16 cellular contexts compared by ENCODE assay signal in the genomic region with DNA sequence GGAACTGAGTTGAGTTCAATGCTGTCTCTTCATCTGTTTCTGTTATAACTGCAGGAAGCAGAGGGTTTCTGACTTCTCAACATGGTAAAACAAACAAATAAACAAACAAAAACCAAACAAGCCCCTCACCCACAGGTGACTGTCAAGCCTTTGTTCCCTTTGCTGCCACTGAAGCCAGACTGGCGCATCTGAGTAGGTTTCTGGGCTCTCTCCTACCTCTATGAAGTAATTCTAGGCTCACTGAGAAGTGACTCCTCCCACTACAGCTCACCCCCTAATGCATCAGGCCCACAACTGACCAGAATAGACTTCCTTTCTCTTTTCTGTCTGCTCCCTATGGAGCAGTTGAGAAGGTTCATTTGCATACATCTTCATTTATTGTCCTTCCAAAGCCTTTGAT.
DNase-seq lines count a peak whose midpoint lies in the region; ATAC-seq, FAIRE-seq and TF ChIP-seq lines count a peak whose summit lies in the region.
"Had no signal": no experiment of that assay in that cellular context is flagged by ENCODE, and none has a peak within 500 bp of the region (broad histone marks: within the 10 kb centered on the region; RNA-seq: fewer than 3 reads in every experiment).

No MANE protein-coding gene starts in this region.

- H3K36me3 Mint-ChIP-seq in neural progenitor cell, result no peaks in the 10 kb centered on the region
- no peaks in the 10 kb centered on the region for H3K36me3 Mint-ChIP-seq in activated T-cell treated with anti-CD3 and anti-CD28 coated beads, Interleukin-2, amount 50 U/mL, for 72 hours (ENCODE audit: insufficient read depth in 2 of 2)
- H3K36me3 Mint-ChIP-seq: activated naive CD8-positive, alpha-beta T cell; memory B cell; T-cell had no signal

- no CpG with 5 or more reads among the region's 1 CpG for WGBS in IMR-90 (ENCODE audit: extremely low coverage in 2 of 2, insufficient read length in 1 of 2), 2 experiments

- peak overlapping the region; percentile 71; the same call in 1 of the 2 replicates for H2AK5ac ChIP-seq in IMR-90 (ENCODE audit: low read depth, low read length)

- peak overlapping the region; percentile 14; the same call in 1 of the 2 replicates for H4K5ac ChIP-seq in IMR-90 (ENCODE audit: low read depth, low read length)

- H3K4me3 ChIP-seq in GM12864 (ENCODE audit: low read depth, low read length) (no peak overlapping the region), IMR-90 (ENCODE audit: insufficient read depth, low read depth, low read length) (no peak overlapping the region), endothelial cell of umbilical vein (replicated peaks in 1 of 3; ENCODE audit: insufficient read depth in 1 of 3, low read depth in 1 of 3, low read length in 3 of 3) (no peak overlapping the region), neural progenitor cell (no peak overlapping the region)

- intact Hi-C loops in IMR-90 (cut with micrococcal nuclease), result no loop called here
- intact Hi-C loops in endothelial cell of umbilical vein (cut with micrococcal nuclease), result no loop called here

- CTCF ChIA-PET in IMR-90 (lab: Yijun Ruan, JAX), result interaction anchor here (1.0 kb wide), 1 partner anchor 12 kb away, joined by 3 read pairs; no protein-coding TSS in a partner anchor
- CTCF ChIA-PET in endothelial cell of umbilical vein (lab: Charles Lee), result interaction anchor here (2.1 kb wide), 1 partner anchor 184 kb away, joined by 18 read pairs; no protein-coding TSS in a partner anchor

- H3K9ac ChIP-seq in IMR-90 (ENCODE audit: low read depth, low read length) (no peak overlapping the region), endothelial cell of umbilical vein (replicated peaks; ENCODE audit: extremely low read depth, insufficient read depth, low read length) (peak overlapping the region; percentile 49), neural progenitor cell (no peak overlapping the region)

- H3K9me3 Mint-ChIP-seq in neural progenitor cell, result no peaks in the 10 kb centered on the region
- H3K9me3 Mint-ChIP-seq in activated T-cell treated with anti-CD3 and anti-CD28 coated beads, Interleukin-2, amount 50 U/mL, for 72 hours, result no peaks in the 10 kb centered on the region
- H3K9me3 Mint-ChIP-seq: memory B cell, T-cell had no signal

- no peak overlapping the region for H3K27ac Mint-ChIP-seq in neural progenitor cell
- H3K27ac Mint-ChIP-seq in activated T-cell treated with anti-CD3 and anti-CD28 coated beads, Interleukin-2, amount 50 U/mL, for 72 hours, result no peak overlapping the region
- H3K27ac Mint-ChIP-seq: activated naive CD8-positive, alpha-beta T cell; memory B cell; T-cell had no signal

- no peak overlapping the region for H2AK9ac ChIP-seq in IMR-90 (replicated peaks; ENCODE audit: low read depth, low read length, poor library complexity)

- ATAC-seq in IMR-90 (ENCODE audit: low read depth), result peak; percentile 49
- no peak for ATAC-seq in activated T-cell treated with anti-CD3 and anti-CD28 coated beads, Interleukin-2, amount 50 U/mL, for 72 hours (replicated peaks in 1 of 2)
- ATAC-seq: T-cell had no signal

- TF ChIP-seq CTCF in GM12864 (IDR thresholded peaks at IDR 0.05; ENCODE audit: low read depth, low read length, missing control alignments) (peak; percentile 13), IMR-90 (conservative IDR thresholded peaks at IDR 0.05; ENCODE audit: low read depth, low read length) (no peak), endothelial cell of umbilical vein (IDR thresholded peaks at IDR 0.05; ENCODE audit: extremely low read depth in 1 of 2, insufficient read depth in 1 of 2, low read depth in 1 of 2, low read length in 2 of 2) (no peak), neural progenitor cell (IDR thresholded peaks at IDR 0.05) (peak; percentile 34)

- TF ChIP-seq POLR2A in IMR-90 (IDR thresholded peaks at IDR 0.05; ENCODE audit: low read depth, low read length), result no peak
- no peak for TF ChIP-seq POLR2A in endothelial cell of umbilical vein (IDR thresholded peaks at IDR 0.05; ENCODE audit: low read depth, low read length)

- H3K9me1 ChIP-seq in IMR-90 (ENCODE audit: insufficient read depth, low read length) (peaks cover 15% of the 10 kb centered on the region), endothelial cell of umbilical vein (replicated peaks; ENCODE audit: control insufficient read depth, extremely low read depth, insufficient read depth, low read length) (no peaks in the 10 kb centered on the region)

- H3K4me3 Mint-ChIP-seq in neural progenitor cell, result no peak overlapping the region
- H3K4me3 Mint-ChIP-seq in activated T-cell treated with anti-CD3 and anti-CD28 coated beads, Interleukin-2, amount 50 U/mL, for 72 hours, result no peak overlapping the region
- H3K4me3 Mint-ChIP-seq: activated naive CD8-positive, alpha-beta T cell; memory B cell; T-cell had no signal

- dilution Hi-C loops in IMR-90 (cut with HindIII; ENCODE audit: low sequenced_read_pairs, unreplicated experiment), result no loop called here
- dilution Hi-C loops in endothelial cell of umbilical vein (cut with MboI; ENCODE audit: extremely low pct_ligation_motif_present, low sequenced_read_pairs), result no loop called here

- H3K4me1 ChIP-seq in IMR-90 (ENCODE audit: control insufficient read depth, insufficient read depth, low read length) (peaks cover 18% of the 10 kb centered on the region), endothelial cell of umbilical vein (ENCODE audit: control insufficient read depth, extremely low read depth, insufficient read depth, low read length) (peaks cover 19% of the 10 kb centered on the region), neural progenitor cell (peaks cover 3% of the 10 kb centered on the region)

- POLR2A ChIA-PET in IMR-90 (lab: Charles Lee; ENCODE audit: unreplicated experiment) (no interaction called here), endothelial cell of umbilical vein (lab: Charles Lee) (interaction anchor here (1.1 kb wide), 1 partner anchor 204 kb away, joined by 3 read pairs; no protein-coding TSS in a partner anchor)

- no peak for DNase-seq in GM12864 (ENCODE audit: low read depth)
- DNase-seq in IMR-90, result peak; percentile 21
- DNase-seq in endothelial cell of umbilical vein (ENCODE audit: low read depth, low spot score), result no peak
- peak; percentile 52 for DNase-seq in neural progenitor cell (ENCODE audit: low spot score)
- no peak for DNase-seq in HUDEP-2 (lab: John Stamatoyannopoulos, UW; ENCODE audit: unreplicated experiment in 76 of 76)
- DNase-seq in AML-193 (lab: John Stamatoyannopoulos, UW), result no peak
- no peak for DNase-seq in activated T-cell treated with anti-CD3 and anti-CD28 coated beads, Interleukin-2, amount 50 U/mL, for 72 hours
- DNase-seq in NCI-H2081 treated with DMSO at 0.1 percent for 48 hours (lab: John Stamatoyannopoulos, UW), result no peak
- DNase-seq: activated CD4-positive, CD25-positive, alpha-beta regulatory T cell; erythroblast; NCI-H1105 treated with DMSO at 0.1 percent for 48 hours; occipital lobe; T-cell had no signal

- H3K36me3 ChIP-seq in IMR-90 (ENCODE audit: control insufficient read depth, insufficient read depth, low read length) (no peaks in the 10 kb centered on the region), endothelial cell of umbilical vein (ENCODE audit: control insufficient read depth in 2 of 2, extremely low read depth in 1 of 2, insufficient read depth in 2 of 2, low read length in 2 of 2) (no peaks in the 10 kb centered on the region), neural progenitor cell (no peaks in the 10 kb centered on the region)

- no peaks in the 10 kb centered on the region for H3K79me1 ChIP-seq in IMR-90 (ENCODE audit: low read depth in 1 of 2, low read length in 2 of 2)

- H3K18ac ChIP-seq in IMR-90 (ENCODE audit: low read depth, low read length), result peak overlapping the region; percentile 85

- no peak for TF ChIP-seq RAD21 in IMR-90 (IDR thresholded peaks at IDR 0.05; ENCODE audit: low read length)

- peaks cover 4% of the 10 kb centered on the region for H3K4me1 Mint-ChIP-seq in neural progenitor cell
- no peaks in the 10 kb centered on the region for H3K4me1 Mint-ChIP-seq in activated T-cell treated with anti-CD3 and anti-CD28 coated beads, Interleukin-2, amount 50 U/mL, for 72 hours (ENCODE audit: low read depth)
- H3K4me1 Mint-ChIP-seq: memory B cell, T-cell had no signal

- peak overlapping the region; percentile 61 for H2BK5ac ChIP-seq in IMR-90 (ENCODE audit: low read depth, low read length, poor library complexity, severe bottlenecking)

- H4K8ac ChIP-seq in IMR-90 (ENCODE audit: low read depth in 2 of 2, low read length in 2 of 2), result peak overlapping the region; percentile 36 to 64

- no peaks in the 10 kb centered on the region for H4K20me1 ChIP-seq in IMR-90 (ENCODE audit: insufficient read depth, low read length)
- H4K20me1 ChIP-seq in endothelial cell of umbilical vein (replicated peaks; ENCODE audit: control insufficient read depth, extremely low read depth, insufficient read depth, low read length), result no peaks in the 10 kb centered on the region
- no peaks in the 10 kb centered on the region for H4K20me1 ChIP-seq in neural progenitor cell (ENCODE audit: low read depth)

- in situ Hi-C loops in IMR-90 (cut with MboI; ENCODE audit: low sequenced_read_pairs), result no loop called here

- peak overlapping the region; percentile 79 for H2BK20ac ChIP-seq in IMR-90 (ENCODE audit: low read depth, low read length)

- no peak for FAIRE-seq in endothelial cell of umbilical vein (lab: Jason Lieb, UNC)
- FAIRE-seq: RCC 7860 had no signal

- H3K4me2 ChIP-seq in IMR-90 (ENCODE audit: low read depth, low read length), result peak overlapping the region; percentile 17
- peak overlapping the region; percentile 67 for H3K4me2 ChIP-seq in endothelial cell of umbilical vein (ENCODE audit: insufficient read depth, low read length)
- H3K4me2 ChIP-seq in neural progenitor cell, result no peak overlapping the region

- H3K23ac ChIP-seq in IMR-90 (ENCODE audit: low read depth, low read length), result peak overlapping the region; percentile 62; the same call in 1 of the 2 replicates

- peak overlapping the region; percentile 61 for H2AFZ ChIP-seq in IMR-90 (replicated peaks; ENCODE audit: low read length, poor library complexity)
- no peak overlapping the region for H2AFZ ChIP-seq in endothelial cell of umbilical vein (ENCODE audit: low read depth, low read length)
- no peak overlapping the region for H2AFZ ChIP-seq in neural progenitor cell (replicated peaks)

- H3F3A ChIP-seq in neural progenitor cell (ENCODE audit: low read depth), result no peaks in the 10 kb centered on the region

- H3K56ac ChIP-seq in IMR-90 (ENCODE audit: extremely low read depth, insufficient read depth, low read length), result no peak overlapping the region; the same call in 1 of the 2 replicates

- peak overlapping the region; percentile 11 for H3K14ac ChIP-seq in IMR-90 (replicated peaks; ENCODE audit: low read depth, low read length)

- H3K27me3 Mint-ChIP-seq in neural progenitor cell (ENCODE audit: insufficient read depth, low read depth), result peaks cover 2% of the 10 kb centered on the region
- peaks cover 34% of the 10 kb centered on the region for H3K27me3 Mint-ChIP-seq in activated T-cell treated with anti-CD3 and anti-CD28 coated beads, Interleukin-2, amount 50 U/mL, for 72 hours (ENCODE audit: low read depth)

- H2BK15ac ChIP-seq in IMR-90 (ENCODE audit: low read depth, low read length), result peak overlapping the region; percentile 27; the same call in 1 of the 3 replicates

- H3K27ac ChIP-seq in IMR-90 (ENCODE audit: insufficient read depth, low read length) (peak overlapping the region; percentile 90), endothelial cell of umbilical vein (ENCODE audit: insufficient read depth, low read depth, low read length) (peak overlapping the region; percentile 67), neural progenitor cell (no peak overlapping the region)

- peak overlapping the region; percentile 53 for H4K91ac ChIP-seq in IMR-90 (ENCODE audit: insufficient read depth, low read depth, low read length)

- no peaks in the 10 kb centered on the region for H3K27me3 ChIP-seq in IMR-90 (ENCODE audit: control insufficient read depth, insufficient read depth, low read length)
- peaks cover 21 to 25% of the 10 kb centered on the region in 2 experiments for H3K27me3 ChIP-seq in endothelial cell of umbilical vein (ENCODE audit: control insufficient read depth in 2 of 2, insufficient read depth in 2 of 2, low read length in 2 of 2)
- no peaks in the 10 kb centered on the region for H3K27me3 ChIP-seq in neural progenitor cell

- H3K79me2 ChIP-seq in endothelial cell of umbilical vein (ENCODE audit: control insufficient read depth, insufficient read depth, low read length) (no peaks in the 10 kb centered on the region), neural progenitor cell (ENCODE audit: low read depth) (no peaks in the 10 kb centered on the region)

- no TSS peak for BruUV-seq in IMR-90 (replicated peaks; lab: Mats Ljungman, UMichigan)
- TSS peak; percentile 45 for BruUV-seq in endothelial cell of umbilical vein (replicated peaks; lab: Mats Ljungman, UMichigan)

- H2BK120ac ChIP-seq in IMR-90 (ENCODE audit: low read depth, low read length), result peak overlapping the region; percentile 80

- H3K9me3 ChIP-seq in IMR-90 (ENCODE audit: control insufficient read depth, insufficient read depth, low read length) (no peaks in the 10 kb centered on the region), endothelial cell of umbilical vein (replicated peaks; ENCODE audit: control insufficient read depth, insufficient read depth, low read length) (no peaks in the 10 kb centered on the region), neural progenitor cell (ENCODE audit: low read depth) (no peaks in the 10 kb centered on the region)

- H3K4ac ChIP-seq in IMR-90 (ENCODE audit: low read depth, low read length), result peak overlapping the region; percentile 81

Comparison
In these comparisons a context has a peak if more than half of its experiments do, and no peak if none do; other contexts are left out.
1. DNase-seq: peak in IMR-90 (single experiment) and neural progenitor cell (single experiment); none in GM12864 (single experiment), endothelial cell of umbilical vein (single experiment), HUDEP-2 (0 of 76), AML-193 (0 of 2), activated T-cell treated with anti-CD3 and anti-CD28 coated beads, Interleukin-2, amount 50 U/mL, for 72 hours (0 of 2) and NCI-H2081 treated with DMSO at 0.1 percent for 48 hours (single experiment).
2. CTCF ChIP-seq: peak in GM12864 (single experiment) and neural progenitor cell (single experiment); none in IMR-90 (single experiment) and endothelial cell of umbilical vein (0 of 2).